8 cellular contexts compared by ENCODE assay signal in the genomic region with DNA sequence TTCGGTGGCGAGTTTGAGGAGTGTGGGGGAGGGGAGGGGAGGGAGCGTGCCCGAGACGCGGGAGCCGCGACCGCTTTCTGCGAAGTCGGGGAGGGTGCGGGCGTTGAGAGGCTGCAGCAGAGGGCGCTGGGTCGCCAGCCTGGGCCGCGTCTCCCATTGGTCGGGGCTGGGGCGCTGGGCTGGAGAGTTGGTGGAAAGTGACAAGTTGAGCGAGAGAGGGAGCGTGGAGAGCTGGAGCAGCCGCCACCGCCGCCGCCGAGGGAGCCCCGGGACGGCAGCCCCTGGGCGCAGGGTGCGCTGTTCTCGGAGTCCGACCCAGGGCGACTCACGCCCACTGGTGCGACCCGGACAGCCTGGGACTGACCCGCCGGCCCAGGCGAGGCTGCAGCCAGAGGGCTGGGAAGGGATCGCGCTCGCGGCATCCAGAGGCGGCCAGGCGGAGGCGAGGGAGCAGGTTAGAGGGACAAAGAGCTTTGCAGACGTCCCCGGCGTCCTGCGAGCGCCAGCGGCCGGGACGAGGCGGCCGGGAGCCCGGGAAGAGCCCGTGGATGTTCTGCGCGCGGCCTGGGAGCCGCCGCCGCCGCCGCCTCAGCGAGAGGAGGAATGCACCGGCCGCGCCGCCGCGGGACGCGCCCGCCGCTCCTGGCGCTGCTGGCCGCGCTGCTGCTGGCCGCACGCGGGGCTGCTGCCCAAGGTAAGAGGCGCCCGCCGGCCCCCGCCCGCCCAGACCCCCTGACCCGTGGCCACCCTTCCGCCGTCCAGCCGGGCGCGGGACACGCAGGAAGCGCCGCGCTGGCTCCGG. TPM values are rescaled to one million over a fixed set of nuclear protein-coding genes. Genes with fewer than 3 reads are reported as not detected.
DNase-seq lines count a peak whose midpoint lies in the region; ATAC-seq and TF ChIP-seq lines count a peak whose summit lies in the region.

A gene (plus strand): TSS at position 203 of the 802 bp plus-strand sequence.

- H3K36me3 ChIP-seq in subcutaneous abdominal adipose tissue (ENCODE audit: control insufficient read depth in 5 of 5, insufficient read depth in 5 of 5, low read length in 5 of 5) = no peaks in the 10 kb centered on the region

- CTCF ChIA-PET in AG04450 (lab: Charles Lee) = interaction anchor here (0.6 to 2.8 kb wide), 11 partner anchors 10 to 467 kb away, joined by 3 to 11 read pairs (median 3); no protein-coding TSS in a partner anchor

- TF ChIP-seq CTCF in AG04450 (IDR thresholded peaks at IDR 0.05; ENCODE audit: low read depth, low read length) (peak; percentile 63), foreskin fibroblast (IDR thresholded peaks at IDR 0.05; ENCODE audit: low read depth, low read length) (peak; percentile 62), natural killer cell (IDR thresholded peaks at IDR 0.05) (no peak)

- peaks cover 64% of the 10 kb centered on the region for H3K27me3 Mint-ChIP-seq in activated T-helper 2 cell treated with anti-CD3 and anti-CD28 coated beads, Interferon-gamma antibody, Interleukin-2, Interleukin-4, amounts not matched to agents 10 μg/mL and 5 μg/mL and 100 μg/mL, durations not matched to agents 14 hours and 24 hours and 36 hours (ENCODE audit: low read depth)
- H3K27me3 Mint-ChIP-seq in natural killer cell (ENCODE audit: low read depth in 2 of 2) = peaks cover 56 to 57% of the 10 kb centered on the region in 2 donors

- H3K9ac ChIP-seq in subcutaneous abdominal adipose tissue (ENCODE audit: low read length in 5 of 5) = peak within 1 kb of the TSS; percentile 41 to 78 (median 56)

- ATAC-seq in GM18907 (IDR thresholded peaks at IDR 0.05; ENCODE audit: unreplicated experiment) (peak; percentile 92), HG03521 (IDR thresholded peaks at IDR 0.05; ENCODE audit: unreplicated experiment) (peak; percentile 70), natural killer cell (peak; percentile 60 to 86 (median 64))

- peak within 1 kb of the TSS; percentile 66 for H3K4me3 ChIP-seq in AG04450 (ENCODE audit: low read depth, low read length)
- H3K4me3 ChIP-seq in foreskin fibroblast (ENCODE audit: low read depth in 1 of 2, low read length in 2 of 2) = peak within 1 kb of the TSS; percentile 75 to 78
- H3K4me3 ChIP-seq in subcutaneous abdominal adipose tissue (ENCODE audit: low read depth in 1 of 5, low read length in 5 of 5) = peak within 1 kb of the TSS; percentile 67 to 88 (median 82)

- H3K4me1 ChIP-seq in subcutaneous abdominal adipose tissue (ENCODE audit: control insufficient read depth in 5 of 5, insufficient read depth in 5 of 5, low read length in 5 of 5) = peaks cover 0 to 25% (median 18%) of the 10 kb centered on the region in 5 donors

- H3K36me3 Mint-ChIP-seq in activated T-helper 2 cell treated with anti-CD3 and anti-CD28 coated beads, Interferon-gamma antibody, Interleukin-2, Interleukin-4, amounts not matched to agents 10 μg/mL and 5 μg/mL and 100 μg/mL, durations not matched to agents 14 hours and 24 hours and 36 hours (ENCODE audit: low read depth) = no peaks in the 10 kb centered on the region
- H3K36me3 Mint-ChIP-seq in natural killer cell = no peaks in the 10 kb centered on the region

- no peak within 1 kb of the TSS for H3K27ac Mint-ChIP-seq in activated T-helper 2 cell treated with anti-CD3 and anti-CD28 coated beads, Interferon-gamma antibody, Interleukin-2, Interleukin-4, amounts not matched to agents 10 μg/mL and 5 μg/mL and 100 μg/mL, durations not matched to agents 14 hours and 24 hours and 36 hours
- no peak within 1 kb of the TSS for H3K27ac Mint-ChIP-seq in natural killer cell

- H3K4me3 Mint-ChIP-seq in activated T-helper 2 cell treated with anti-CD3 and anti-CD28 coated beads, Interferon-gamma antibody, Interleukin-2, Interleukin-4, amounts not matched to agents 10 μg/mL and 5 μg/mL and 100 μg/mL, durations not matched to agents 14 hours and 24 hours and 36 hours (ENCODE audit: low read depth) = peak within 1 kb of the TSS; percentile 84
- H3K4me3 Mint-ChIP-seq in natural killer cell = peak within 1 kb of the TSS; percentile 82

- intact Hi-C loops in activated T-helper 2 cell treated with anti-CD3 and anti-CD28 coated beads, Interferon-gamma antibody, Interleukin-2, Interleukin-4, amounts not matched to agents 10 μg/mL and 5 μg/mL and 100 μg/mL, durations not matched to agents 14 hours and 24 hours and 36 hours (cut with micrococcal nuclease) = loop anchor here (5.0 kb wide), 1 partner anchor 473 kb away; no protein-coding TSS in a partner anchor
- intact Hi-C loops in natural killer cell (cut with micrococcal nuclease) = no loop called here

- no peak for DNase-seq in AG04450 (ENCODE audit: low read depth, low spot score)
- peak; percentile 70 for DNase-seq in NCI-H82 treated with DMSO at 0.1 percent for 48 hours (lab: John Stamatoyannopoulos, UW; ENCODE audit: unreplicated experiment)
- peak; percentile 52 for DNase-seq in activated T-helper 2 cell treated with anti-CD3 and anti-CD28 coated beads, Interferon-gamma antibody, Interleukin-2, Interleukin-4, amounts not matched to agents 10 μg/mL and 5 μg/mL and 100 μg/mL, durations not matched to agents 14 hours and 24 hours and 36 hours (ENCODE audit: low spot score)
- DNase-seq in foreskin fibroblast = peak; percentile 85 to 96
- no peak for DNase-seq in natural killer cell

- H3K9me3 ChIP-seq in AG04450 (ENCODE audit: control insufficient read depth, insufficient read depth, low read length) (no peaks in the 10 kb centered on the region), subcutaneous abdominal adipose tissue (ENCODE audit: control insufficient read depth in 5 of 5, low read length in 5 of 5) (no peaks in the 10 kb centered on the region)

- peaks cover 16% of the 10 kb centered on the region for H3K4me1 Mint-ChIP-seq in activated T-helper 2 cell treated with anti-CD3 and anti-CD28 coated beads, Interferon-gamma antibody, Interleukin-2, Interleukin-4, amounts not matched to agents 10 μg/mL and 5 μg/mL and 100 μg/mL, durations not matched to agents 14 hours and 24 hours and 36 hours (ENCODE audit: low read depth)
- peaks cover 7 to 18% of the 10 kb centered on the region in 2 donors for H3K4me1 Mint-ChIP-seq in natural killer cell

- H3K27me3 ChIP-seq in AG04450 (ENCODE audit: control insufficient read depth, insufficient read depth, low read length) = peaks cover 29% of the 10 kb centered on the region
- peaks cover 0 to 4% (median 0%) of the 10 kb centered on the region in 5 donors for H3K27me3 ChIP-seq in subcutaneous abdominal adipose tissue (ENCODE audit: control insufficient read depth in 5 of 5, insufficient read depth in 4 of 5, low read length in 5 of 5)

- no peaks in the 10 kb centered on the region for H3K9me3 Mint-ChIP-seq in activated T-helper 2 cell treated with anti-CD3 and anti-CD28 coated beads, Interferon-gamma antibody, Interleukin-2, Interleukin-4, amounts not matched to agents 10 μg/mL and 5 μg/mL and 100 μg/mL, durations not matched to agents 14 hours and 24 hours and 36 hours
- H3K9me3 Mint-ChIP-seq in natural killer cell = no peaks in the 10 kb centered on the region

- no peak within 1 kb of the TSS for H3K27ac ChIP-seq in AG04450 (ENCODE audit: low read depth, low read length)
- H3K27ac ChIP-seq in subcutaneous abdominal adipose tissue (ENCODE audit: low read depth, low read length) = peak within 1 kb of the TSS; percentile 48

- POLR2A ChIA-PET in AG04450 (lab: Yijun Ruan, JAX) = interaction anchor here (0.7 kb wide), 1 partner anchor 462 kb away, joined by 8 read pairs; no protein-coding TSS in a partner anchor

RNA-seq across cellular contexts. Expression of the gene that starts here (rescaled TPM):
- polyA plus RNA-seq in AG04450 (2011; rRNA removed) = 7.1 and 7.3 TPM in 2 replicates
- 12.2 and 14.9 TPM in 2 replicates for polyA minus RNA-seq in AG04450 (2011; rRNA and poly(A)+ RNA removed)
- 0.09 TPM in 1 of 2 replicates, not detected in the other for total RNA-seq in activated T-helper 2 cell treated with anti-CD3 and anti-CD28 coated beads, Interferon-gamma antibody, Interleukin-2, Interleukin-4, amounts not matched to agents 10 μg/mL and 5 μg/mL and 100 μg/mL, durations not matched to agents 14 hours and 24 hours and 36 hours
- total RNA-seq in natural killer cell = under 1 TPM; 0.05 to 0.35 (median 0.27) TPM

Comparison
In these comparisons a context has a peak if more than half of its experiments do, and no peak if none do; other contexts are left out.
1. Peak in DNase-seq in activated T-helper 2 cell treated with anti-CD3 and anti-CD28 coated beads, Interferon-gamma antibody, Interleukin-2, Interleukin-4, amounts not matched to agents 10 μg/mL and 5 μg/mL and 100 μg/mL, durations not matched to agents 14 hours and 24 hours and 36 hours; RNA of the gene not detected or under 1 TPM.
2. Peak in ATAC-seq in natural killer cell; RNA of the gene not detected or under 1 TPM.
3. DNase-seq: peak in NCI-H82 treated with DMSO at 0.1 percent for 48 hours (single experiment) and foreskin fibroblast (2 of 2); none in AG04450 (single experiment) and natural killer cell (single experiment).
4. Peak in every context shown above with its lines, with median percentiles within 50 percentile points of each other: H3K4me3 ChIP-seq and ATAC-seq.